ENCODE assay signal across 8 cellular contexts in the genomic region with DNA sequence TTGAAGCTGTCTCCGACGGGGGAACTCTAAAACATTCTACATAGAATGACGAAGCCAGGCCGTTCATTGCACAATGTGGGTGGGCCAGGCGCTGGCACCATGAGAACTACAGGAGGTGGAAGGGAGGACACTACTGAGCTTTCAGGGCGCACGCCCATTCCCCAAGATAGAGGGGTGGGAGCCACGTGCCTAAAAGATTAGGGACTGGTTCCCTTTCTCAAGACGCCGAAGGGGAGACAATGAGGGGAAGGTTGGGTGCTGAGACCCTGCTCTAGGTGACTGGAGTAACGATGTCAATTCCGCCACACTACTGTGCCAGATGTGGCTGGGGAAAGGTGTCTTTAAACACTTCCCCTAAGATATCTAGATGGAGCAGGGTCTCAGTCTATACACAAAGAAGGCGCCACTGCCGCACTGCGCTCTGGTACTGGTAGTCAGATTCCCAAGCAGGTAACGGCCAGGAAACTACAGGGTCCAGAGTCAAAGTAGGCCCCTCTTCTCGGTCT. TPM values are rescaled to one million over a fixed set of nuclear protein-coding genes. Genes with fewer than 3 reads are reported as not detected.
A peak's percentile ranks its signal among the peaks of the same experiment; 100 is the strongest.
DNase-seq lines count a peak whose midpoint lies in the region; ATAC-seq and TF ChIP-seq lines count a peak whose summit lies in the region.

No MANE protein-coding gene starts in this region.

- H3K4me3 ChIP-seq in AG04449 (ENCODE audit: low read depth, low read length) (peak overlapping the region; percentile 100), OCI-LY3 (ENCODE audit: low read length) (peak overlapping the region; percentile 100), tibial nerve (peak overlapping the region; percentile 64 to 99 (median 88))

- DNase-seq in AG04449 (ENCODE audit: low read depth, low spot score) (no peak), dermis blood vessel endothelial cell (peak; percentile 40), memory B cell (ENCODE audit: low spot score in 2 of 2) (no peak), tibial nerve (ENCODE audit: low spot score in 2 of 2) (peak; percentile 21 to 41), NCI-H69 (lab: John Stamatoyannopoulos, UW) (no peak)

- H4K20me1 ChIP-seq in OCI-LY3 (ENCODE audit: insufficient read depth, low read length) = peaks cover 52% of the 10 kb centered on the region

- H3K9me3 ChIP-seq in OCI-LY3 (ENCODE audit: insufficient read depth, low read length) (no peaks in the 10 kb centered on the region), tibial nerve (no peaks in the 10 kb centered on the region)

- H3K79me2 ChIP-seq in OCI-LY3 (ENCODE audit: low read length) = peaks cover 58% of the 10 kb centered on the region

- H3K9me3 Mint-ChIP-seq in memory B cell = peaks cover 2% of the 10 kb centered on the region

- H3K4me3 Mint-ChIP-seq in memory B cell = peak overlapping the region; percentile 99

- peak; percentile 5 for ATAC-seq in GM19025 (IDR thresholded peaks at IDR 0.05; ENCODE audit: low read depth, unreplicated experiment)
- ATAC-seq in memory B cell (ENCODE audit: low read depth) = no peak
- ATAC-seq in HG03095 (IDR thresholded peaks at IDR 0.05; ENCODE audit: unreplicated experiment) = no peak

- H3K4me1 ChIP-seq in OCI-LY3 (ENCODE audit: low read length) = peaks cover 39% of the 10 kb centered on the region
- H3K4me1 ChIP-seq in tibial nerve = peaks cover 0 to 56% (median 38%) of the 10 kb centered on the region in 4 donors

- H3K36me3 ChIP-seq in OCI-LY3 (replicated peaks; ENCODE audit: low read depth, low read length) (peaks cover 15% of the 10 kb centered on the region), tibial nerve (no peaks in the 10 kb centered on the region)

- H3K4me1 Mint-ChIP-seq in memory B cell = peaks cover 36% of the 10 kb centered on the region

- WGBS in tibial nerve, 2 donors = 0% methylated on average over 17 of the region's 17 CpGs

- TF ChIP-seq CTCF in AG04449 (IDR thresholded peaks at IDR 0.05; ENCODE audit: insufficient read depth, low read length, missing control alignments) = no peak
- TF ChIP-seq CTCF in OCI-LY3 (IDR thresholded peaks at IDR 0.05; ENCODE audit: low read depth, low read length) = no peak
- no peak for TF ChIP-seq CTCF in tibial nerve (IDR thresholded peaks at IDR 0.05)

- H3K27ac Mint-ChIP-seq in memory B cell = peak overlapping the region; percentile 100

- no peak for TF ChIP-seq EP300 in tibial nerve (IDR thresholded peaks at IDR 0.05)

- CTCF ChIA-PET in AG04449 (lab: Yijun Ruan, JAX) = interaction anchor here (1.0 kb wide), 1 partner anchor 9 kb away, joined by 3 read pairs; no protein-coding TSS in a partner anchor

- peak overlapping the region; percentile 81 for H3K4me2 ChIP-seq in OCI-LY3 (ENCODE audit: low read length)

- H3K27me3 ChIP-seq in OCI-LY3 (ENCODE audit: low read depth, low read length) (no peaks in the 10 kb centered on the region; the same call in 1 of the 2 replicates), tibial nerve (no peaks in the 10 kb centered on the region)

- no peaks in the 10 kb centered on the region for H3K27me3 Mint-ChIP-seq in memory B cell

- H3K36me3 Mint-ChIP-seq in memory B cell = peaks cover 3% of the 10 kb centered on the region

- no peak overlapping the region for H2AFZ ChIP-seq in OCI-LY3 (ENCODE audit: low read depth, low read length)

- POLR2A ChIA-PET in AG04449 (lab: Yijun Ruan, JAX) = interaction anchor here (0.9 kb wide), 1 partner anchor 23 kb away, joined by 5 read pairs; a partner anchor contains a TSS

- peak overlapping the region; percentile 97 for H3K27ac ChIP-seq in OCI-LY3 (ENCODE audit: low read length)
- H3K27ac ChIP-seq in tibial nerve = peak overlapping the region; percentile 98 to 100 (median 99)

- no peak for TF ChIP-seq POLR2A in tibial nerve (IDR thresholded peaks at IDR 0.05)

- H3K9ac ChIP-seq in OCI-LY3 (ENCODE audit: low read length) = peak overlapping the region; percentile 100

RNA-seq across cellular contexts. Expression of a gene that starts 0.8 kb away (rescaled TPM):
- total RNA-seq in dermis blood vessel endothelial cell (656 and 875 TPM in 2 replicates), tibial nerve (1,000 to 10,000 TPM in 1 of 4 donors, 100 to 1,000 TPM in 3; 528 to 1,344 (median 763) TPM)

RNA-seq across cellular contexts. Expression of a gene that starts 23.5 kb away (rescaled TPM):
- 44.9 and 63.4 TPM in 2 replicates for total RNA-seq in dermis blood vessel endothelial cell
- total RNA-seq in tibial nerve = 10 to 100 TPM; 19.8 to 58.1 (median 44.0) TPM

RNA-seq across cellular contexts. Expression of a gene that starts 40.4 kb away (rescaled TPM):
- 77.9 and 96.6 TPM in 2 replicates for total RNA-seq in dermis blood vessel endothelial cell
- total RNA-seq in tibial nerve = 10 to 100 TPM; 16.3 to 22.8 (median 20.1) TPM

Comparison
In these comparisons a context has a peak if more than half of its experiments do, and no peak if none do; other contexts are left out.
1. DNase-seq: peak in dermis blood vessel endothelial cell (single experiment) and tibial nerve (2 of 2); none in AG04449 (single experiment), memory B cell (0 of 2) and NCI-H69 (single experiment).
2. Peak in every context shown above with its lines, with median percentiles within 50 percentile points of each other: H3K4me3 ChIP-seq.